ENCODE assay signal across 29 cellular contexts in genomic region chr3:116806351-116806750, GRCh38.
DNase-seq lines count a peak whose midpoint lies in the region; TF ChIP-seq lines count a peak whose summit lies in the region.
"Had no signal": no experiment of that assay in that cellular context is flagged by ENCODE, and none has a peak within 500 bp of the region (broad histone marks: within the 10 kb centered on the region; RNA-seq: fewer than 3 reads in every experiment).

No MANE protein-coding gene starts in this region.

- peak; percentile 67 for DNase-seq in A673 (ENCODE audit: low spot score)
- peak; percentile 70 for DNase-seq in SK-N-MC (ENCODE audit: low read depth, low spot score)
- DNase-seq in NCI-H128 (lab: John Stamatoyannopoulos, UW; ENCODE audit: unreplicated experiment) = no peak
- DNase-seq in stimulated activated CD8-positive, alpha-beta memory T cell treated with anti-CD3 and anti-CD28 coated beads, Interleukin-4, amount 100 ng/mL, for 48 hours = no peak
- DNase-seq: 8988T; ACHN; AML-193; BE2C; C1 segment of cervical spinal cord; Caco-2; Calu3; CD4-positive, alpha-beta memory T cell; CD4-positive, alpha-beta T cell; CD4-positive, CD25-positive, alpha-beta regulatory T cell; CD8-positive, alpha-beta memory T cell; CD8-positive, alpha-beta T cell; COR-L47; DMS 273 treated with DMSO at 0.1 percent for 48 hours; DMS153; DMS53; DMS79; DMS79 treated with DMSO at 0.1 percent for 48 hours; DND-41; EL had no signal

- CTCF ChIA-PET in A673 (lab: Charles Lee) = interaction anchor here (1.2 kb wide), 1 partner anchor 36 kb away, joined by 8 read pairs; no protein-coding TSS in a partner anchor

- POLR2A ChIA-PET in A673 (lab: Charles Lee; ENCODE audit: low non-redundant PET) = no interaction called here

- no peaks in the 10 kb centered on the region for H3K36me3 ChIP-seq in A673 (ENCODE audit: insufficient read depth, low read length, poor library complexity, severe bottlenecking)
- H3K36me3 ChIP-seq in SK-N-MC (ENCODE audit: insufficient read depth, low read length) = no peaks in the 10 kb centered on the region
- H3K36me3 ChIP-seq: BE2C; BLaER1; BLaER1 treated with 17β-estradiol and CSF1 and Interleukin-3, amounts not matched to agents 10 nM and 100 nM had no signal

- no peak overlapping the region for H3K9ac ChIP-seq in SK-N-MC (ENCODE audit: insufficient read length)
- H3K9ac ChIP-seq: BLaER1; BLaER1 treated with 17β-estradiol and CSF1 and Interleukin-3, amounts not matched to agents 10 nM and 100 nM had no signal

- no peaks in the 10 kb centered on the region for H3K27me3 ChIP-seq in A673 (replicated peaks; ENCODE audit: insufficient read depth, low read depth, low read length, poor library complexity)
- H3K27me3 ChIP-seq: BE2C; BLaER1; BLaER1 treated with 17β-estradiol and CSF1 and Interleukin-3, amounts not matched to agents 10 nM and 100 nM had no signal

- H3K9me3 ChIP-seq in A673 (ENCODE audit: low read depth, low read length, poor library complexity, severe bottlenecking) = no peaks in the 10 kb centered on the region
- no peaks in the 10 kb centered on the region for H3K9me3 ChIP-seq in SK-N-MC (ENCODE audit: low read depth, low read length)
- H3K9me3 ChIP-seq: A549, BE2C, Caco-2 had no signal

- intact Hi-C loops in A673 (cut with micrococcal nuclease; ENCODE audit: unreplicated experiment) = no loop called here

- no peak overlapping the region for H3K27ac ChIP-seq in A673 (ENCODE audit: low read depth, low read length, poor library complexity, severe bottlenecking)
- peak overlapping the region; percentile 29; the same call in 1 of the 2 replicates for H3K27ac ChIP-seq in SK-N-MC
- H3K27ac ChIP-seq: 22Rv1; A549; BLaER1; BLaER1 treated with 17β-estradiol and CSF1 and Interleukin-3, amounts not matched to agents 10 nM and 100 nM; C4-2B had no signal

- no TSS peak for BruUV-seq in A673 (replicated peaks; lab: Mats Ljungman, UMichigan)

- H3K4me3 ChIP-seq in A673 (ENCODE audit: low read depth, low read length, poor library complexity, severe bottlenecking) (no peak overlapping the region), SK-N-MC (peak overlapping the region; percentile 3; the same call in 1 of the 2 replicates)
- H3K4me3 ChIP-seq: A549; BLaER1; BLaER1 treated with 17β-estradiol and CSF1 and Interleukin-3, amounts not matched to agents 10 nM and 100 nM had no signal

- TF ChIP-seq CTCF in A673 (conservative IDR thresholded peaks at IDR 0.05; ENCODE audit: low read depth, low read length) = no peak

- H3K4me1 ChIP-seq in A673 (ENCODE audit: insufficient read depth, low read length, poor library complexity, severe bottlenecking) = peaks cover 8% of the 10 kb centered on the region
- H3K4me1 ChIP-seq: A549, BE2C, BLaER1, Caco-2 had no signal

Comparison
In these comparisons a context has a peak if more than half of its experiments do, and no peak if none do; other contexts are left out.
1. DNase-seq: peak in A673 (single experiment) and SK-N-MC (single experiment); none in NCI-H128 (single experiment) and stimulated activated CD8-positive, alpha-beta memory T cell treated with anti-CD3 and anti-CD28 coated beads, Interleukin-4, amount 100 ng/mL, for 48 hours (single experiment).